In genomic region chr10:124693801-124694416, GRCh38 we compare ENCODE assay signal across 8 cellular contexts. TPM values are rescaled to one million over a fixed set of nuclear protein-coding genes. Genes with fewer than 3 reads are reported as not detected.
DNase-seq lines count a peak whose midpoint lies in the region; ATAC-seq, FAIRE-seq and TF ChIP-seq lines count a peak whose summit lies in the region.

No MANE protein-coding gene starts in this region.

- DNase-seq in NAMALWA (ENCODE audit: low spot score) (peak; percentile 25), caudate nucleus (lab: John Stamatoyannopoulos, UW) (peak in 18 of 61 donors; percentile 14 to 67 (median 48)), pancreas (peak; percentile 55 to 70 (median 64)), D721Med (ENCODE audit: insufficient read length, low spot score) (no peak), DMS 273 treated with DMSO at 0.1 percent for 48 hours (lab: John Stamatoyannopoulos, UW) (no peak), GM23248 (no peak)

- H3K4me2 ChIP-seq in GM23248 (ENCODE audit: unreplicated experiment) = no peak overlapping the region

- intact Hi-C loops in pancreas (cut with DNase I) = no loop called here

- H3K9me3 ChIP-seq in pancreas = no peaks in the 10 kb centered on the region
- H3K9me3 ChIP-seq in GM23248 (ENCODE audit: low read depth) = no peaks in the 10 kb centered on the region

- H3K9ac ChIP-seq in GM23248 = no peak overlapping the region

- ATAC-seq in GM19395 (IDR thresholded peaks at IDR 0.05; ENCODE audit: unreplicated experiment) (peak; percentile 31), pancreas (peak; percentile 81 to 88 (median 84)), HG03469 (IDR thresholded peaks at IDR 0.05; ENCODE audit: unreplicated experiment) (no peak)

- H3F3A ChIP-seq in GM23248 (ENCODE audit: insufficient read depth) = no peaks in the 10 kb centered on the region

- 29 to 44% methylated on average over 10 of the region's 10 CpGs for WGBS in pancreas, 2 donors
- WGBS in GM23248 (ENCODE audit: low coverage in 1 of 2, low lambda C conversion rate in 2 of 2, missing lambda C conversion rate in 2 of 2), 2 experiments = 71% methylated on average over 10 of the region's 10 CpGs

- in situ Hi-C loops in GM23248 (cut with MboI) = no loop called here

- H3K79me2 ChIP-seq in GM23248 (ENCODE audit: insufficient read depth) = no peaks in the 10 kb centered on the region

- H3K36me3 ChIP-seq in pancreas (no peaks in the 10 kb centered on the region), GM23248 (ENCODE audit: low read depth) (no peaks in the 10 kb centered on the region)

- H4K20me1 ChIP-seq in GM23248 (ENCODE audit: insufficient read depth) = no peaks in the 10 kb centered on the region

- peak overlapping the region; percentile 86 for H3K27ac ChIP-seq in caudate nucleus (ENCODE audit: low read depth, low read length)
- H3K27ac ChIP-seq in pancreas = no peak overlapping the region
- H3K27ac ChIP-seq in GM23248 = no peak overlapping the region

- H3K9me2 ChIP-seq in GM23248 (ENCODE audit: insufficient read depth) = no peaks in the 10 kb centered on the region

- H3K27me3 ChIP-seq in pancreas = no peaks in the 10 kb centered on the region
- no peaks in the 10 kb centered on the region for H3K27me3 ChIP-seq in GM23248 (replicated peaks; ENCODE audit: insufficient read depth)

- H3K4me1 ChIP-seq in pancreas = peaks cover 0 to 6% (median 0%) of the 10 kb centered on the region in 3 donors
- no peaks in the 10 kb centered on the region for H3K4me1 ChIP-seq in GM23248 (ENCODE audit: insufficient read depth)

- H2AFZ ChIP-seq in GM23248 = no peak overlapping the region

- H3K4me3 ChIP-seq in pancreas (no peak overlapping the region), GM23248 (no peak overlapping the region)

- no peak for TF ChIP-seq CTCF in pancreas (IDR thresholded peaks at IDR 0.05)
- TF ChIP-seq CTCF in D721Med (IDR thresholded peaks at IDR 0.05; ENCODE audit: insufficient read depth, missing control alignments) = no peak

- FAIRE-seq in pancreas (lab: Jason Lieb, UNC) = no peak
- FAIRE-seq in D721Med (lab: Jason Lieb, UNC) = no peak

RNA-seq across cellular contexts. Expression of gene FAM53B, which starts 50.3 kb away (rescaled TPM):
- total RNA-seq in pancreas = 10 to 100 TPM in 1 of 6 donors, 1 to 10 TPM in 5; 6.5 to 16.4 (median 8.5) TPM
- polyA plus RNA-seq in pancreas (1 to 10 TPM; 5.3 to 9.7 TPM), GM23248 (2016; fragmentation: Nextera tagmentation; extraction: Ambion mirVana) (2.1 and 2.7 TPM in 2 replicates)
- 10.1 TPM in 2 replicates for total RNA-seq in GM23248 (2014; rRNA removed; shearing (Covaris generic))

Comparison
In these comparisons a context has a peak if more than half of its experiments do, and no peak if none do; other contexts are left out.
1. DNase-seq: peak in NAMALWA (single experiment) and pancreas (6 of 6); none in D721Med (single experiment), DMS 273 treated with DMSO at 0.1 percent for 48 hours (single experiment) and GM23248 (single experiment).